ENCODE assay signal across 1 cellular context in the genomic region with DNA sequence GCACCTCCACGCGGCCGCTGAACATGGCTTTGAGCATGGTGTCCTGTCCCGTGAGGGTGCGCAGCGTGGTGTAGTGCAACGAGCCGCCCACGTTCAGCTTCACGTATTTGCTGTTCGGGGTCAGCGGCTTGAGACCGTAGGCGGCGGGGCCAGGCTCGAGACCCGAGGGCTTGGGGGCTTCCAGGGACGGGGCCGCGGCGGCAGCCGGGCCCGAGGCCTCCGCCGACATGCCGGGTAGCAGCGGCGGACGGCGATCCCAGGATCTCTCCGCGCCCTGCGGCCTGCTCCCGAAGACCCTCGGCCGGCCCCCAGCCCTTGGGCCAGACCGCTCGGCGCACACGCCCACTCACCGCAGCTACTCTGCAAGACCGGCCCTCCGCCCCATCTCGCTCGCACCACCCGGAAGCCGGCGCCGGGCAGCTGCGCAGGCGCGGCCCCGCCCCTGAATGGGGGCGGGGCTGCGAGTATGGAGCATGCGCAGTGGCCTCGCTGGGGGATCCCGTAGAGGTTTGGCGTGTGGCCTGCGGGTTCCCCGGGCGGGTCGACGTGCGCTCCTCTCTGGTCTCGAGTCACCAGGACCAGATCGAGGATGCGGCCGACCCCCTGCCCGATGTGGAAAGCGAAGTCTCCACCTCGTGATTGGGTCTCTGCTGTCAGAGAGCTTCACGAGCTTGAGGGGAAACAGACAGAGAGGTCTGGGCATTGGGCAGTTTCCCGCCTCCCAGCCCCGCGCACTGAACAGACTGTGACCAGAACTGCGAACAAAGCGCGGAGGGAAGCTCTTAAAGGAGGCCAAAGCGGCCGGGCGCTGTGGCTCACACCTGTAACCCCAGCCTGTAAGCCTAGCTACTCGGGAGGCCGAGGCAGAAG.
TF ChIP-seq lines count a peak whose summit lies in the region.

A gene with protein sequence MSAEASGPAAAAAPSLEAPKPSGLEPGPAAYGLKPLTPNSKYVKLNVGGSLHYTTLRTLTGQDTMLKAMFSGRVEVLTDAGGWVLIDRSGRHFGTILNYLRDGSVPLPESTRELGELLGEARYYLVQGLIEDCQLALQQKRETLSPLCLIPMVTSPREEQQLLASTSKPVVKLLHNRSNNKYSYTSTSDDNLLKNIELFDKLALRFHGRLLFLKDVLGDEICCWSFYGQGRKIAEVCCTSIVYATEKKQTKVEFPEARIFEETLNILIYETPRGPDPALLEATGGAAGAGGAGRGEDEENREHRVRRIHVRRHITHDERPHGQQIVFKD (minus strand): TSS at position 422 of the 870 bp plus-strand sequence. CDS start 193 bp downstream, at position 229.

TF ChIP-seq in HepG2, 621 proteins besides CTCF, POLR2A, EP300 and RAD21 (continued from another document and continues in another):
- TF ChIP-seq, protein P1, sequence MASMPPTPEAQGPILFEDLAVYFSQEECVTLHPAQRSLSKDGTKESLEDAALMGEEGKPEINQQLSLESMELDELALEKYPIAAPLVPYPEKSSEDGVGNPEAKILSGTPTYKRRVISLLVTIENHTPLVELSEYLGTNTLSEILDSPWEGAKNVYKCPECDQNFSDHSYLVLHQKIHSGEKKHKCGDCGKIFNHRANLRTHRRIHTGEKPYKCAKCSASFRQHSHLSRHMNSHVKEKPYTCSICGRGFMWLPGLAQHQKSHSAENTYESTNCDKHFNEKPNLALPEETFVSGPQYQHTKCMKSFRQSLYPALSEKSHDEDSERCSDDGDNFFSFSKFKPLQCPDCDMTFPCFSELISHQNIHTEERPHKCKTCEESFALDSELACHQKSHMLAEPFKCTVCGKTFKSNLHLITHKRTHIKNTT (CRISPR knock-in tag; IDR thresholded peaks at IDR 0.05): no peak
- TF ChIP-seq GTF3A (CRISPR knock-in tag; conservative IDR thresholded peaks at IDR 0.05) (no peak), KLF9 (CRISPR knock-in tag; IDR thresholded peaks at IDR 0.05; ENCODE audit: low read depth) (peak; percentile 98), SIN3A (IDR thresholded peaks at IDR 0.05; ENCODE audit: borderline replicate concordance, low read depth, low read length) (peak; percentile 91; the same call in 1 of the 2 replicates), HOXA3 (CRISPR knock-in tag; IDR thresholded peaks at IDR 0.05) (peak; percentile 66), RFXAP (CRISPR knock-in tag; IDR thresholded peaks at IDR 0.05; ENCODE audit: borderline replicate concordance) (peak; percentile 88), SSRP1 (CRISPR knock-in tag; IDR thresholded peaks at IDR 0.05) (no peak), ZNF878 (CRISPR knock-in tag; IDR thresholded peaks at IDR 0.05) (no peak), KDM4B (CRISPR knock-in tag; IDR thresholded peaks at IDR 0.05) (peak; percentile 94; the same call in 1 of the 2 replicates), ZC3H4 (CRISPR knock-in tag; IDR thresholded peaks at IDR 0.05; ENCODE audit: borderline replicate concordance) (0 out of 2 replicates have a peak, but pooled peaks have one; percentile 24), ZNF614 (CRISPR knock-in tag; IDR thresholded peaks at IDR 0.05; ENCODE audit: borderline replicate concordance) (peak; percentile 60), ZBTB26 (CRISPR knock-in tag; IDR thresholded peaks at IDR 0.05; ENCODE audit: borderline replicate concordance) (peak; percentile 70; the same call in 1 of the 2 replicates), RFX3 (CRISPR knock-in tag; IDR thresholded peaks at IDR 0.05) (no peak), ZNF609 (CRISPR knock-in tag; IDR thresholded peaks at IDR 0.05; ENCODE audit: borderline replicate concordance) (peak; percentile 60), ZNF644 (CRISPR knock-in tag; IDR thresholded peaks at IDR 0.05; ENCODE audit: low read depth) (no peak), ZBTB38 (CRISPR knock-in tag; IDR thresholded peaks at IDR 0.05) (peak; percentile 57), ZMYM3 (CRISPR knock-in tag; IDR thresholded peaks at IDR 0.05) (peak; percentile 39; the same call in 1 of the 2 replicates), CEBPB (IDR thresholded peaks at IDR 0.05; ENCODE audit: borderline replicate concordance, low read depth, low read length) (no peak), ZNF629 (CRISPR knock-in tag; conservative IDR thresholded peaks at IDR 0.05) (no peak), ISL2 (CRISPR knock-in tag; IDR thresholded peaks at IDR 0.05) (peak; percentile 53; the same call in 1 of the 2 replicates), CC2D1A (CRISPR knock-in tag; IDR thresholded peaks at IDR 0.05) (no peak), YEATS4 (CRISPR knock-in tag; IDR thresholded peaks at IDR 0.05; ENCODE audit: borderline replicate concordance) (peak; percentile 95), ASH2L (IDR thresholded peaks at IDR 0.05; ENCODE audit: insufficient read length, low read depth, low read length) (peak; percentile 66), IKZF1 (IDR thresholded peaks at IDR 0.05) (no peak), NFYC (CRISPR knock-in tag; IDR thresholded peaks at IDR 0.05) (peak; percentile 25), ZSCAN25 (CRISPR knock-in tag; IDR thresholded peaks at IDR 0.05) (peak; percentile 53)
- TF ChIP-seq, protein P2, sequence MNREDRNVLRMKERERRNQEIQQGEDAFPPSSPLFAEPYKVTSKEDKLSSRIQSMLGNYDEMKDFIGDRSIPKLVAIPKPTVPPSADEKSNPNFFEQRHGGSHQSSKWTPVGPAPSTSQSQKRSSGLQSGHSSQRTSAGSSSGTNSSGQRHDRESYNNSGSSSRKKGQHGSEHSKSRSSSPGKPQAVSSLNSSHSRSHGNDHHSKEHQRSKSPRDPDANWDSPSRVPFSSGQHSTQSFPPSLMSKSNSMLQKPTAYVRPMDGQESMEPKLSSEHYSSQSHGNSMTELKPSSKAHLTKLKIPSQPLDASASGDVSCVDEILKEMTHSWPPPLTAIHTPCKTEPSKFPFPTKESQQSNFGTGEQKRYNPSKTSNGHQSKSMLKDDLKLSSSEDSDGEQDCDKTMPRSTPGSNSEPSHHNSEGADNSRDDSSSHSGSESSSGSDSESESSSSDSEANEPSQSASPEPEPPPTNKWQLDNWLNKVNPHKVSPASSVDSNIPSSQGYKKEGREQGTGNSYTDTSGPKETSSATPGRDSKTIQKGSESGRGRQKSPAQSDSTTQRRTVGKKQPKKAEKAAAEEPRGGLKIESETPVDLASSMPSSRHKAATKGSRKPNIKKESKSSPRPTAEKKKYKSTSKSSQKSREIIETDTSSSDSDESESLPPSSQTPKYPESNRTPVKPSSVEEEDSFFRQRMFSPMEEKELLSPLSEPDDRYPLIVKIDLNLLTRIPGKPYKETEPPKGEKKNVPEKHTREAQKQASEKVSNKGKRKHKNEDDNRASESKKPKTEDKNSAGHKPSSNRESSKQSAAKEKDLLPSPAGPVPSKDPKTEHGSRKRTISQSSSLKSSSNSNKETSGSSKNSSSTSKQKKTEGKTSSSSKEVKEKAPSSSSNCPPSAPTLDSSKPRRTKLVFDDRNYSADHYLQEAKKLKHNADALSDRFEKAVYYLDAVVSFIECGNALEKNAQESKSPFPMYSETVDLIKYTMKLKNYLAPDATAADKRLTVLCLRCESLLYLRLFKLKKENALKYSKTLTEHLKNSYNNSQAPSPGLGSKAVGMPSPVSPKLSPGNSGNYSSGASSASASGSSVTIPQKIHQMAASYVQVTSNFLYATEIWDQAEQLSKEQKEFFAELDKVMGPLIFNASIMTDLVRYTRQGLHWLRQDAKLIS (CRISPR knock-in tag; IDR thresholded peaks at IDR 0.05): no peak
- TF ChIP-seq, protein P3, sequence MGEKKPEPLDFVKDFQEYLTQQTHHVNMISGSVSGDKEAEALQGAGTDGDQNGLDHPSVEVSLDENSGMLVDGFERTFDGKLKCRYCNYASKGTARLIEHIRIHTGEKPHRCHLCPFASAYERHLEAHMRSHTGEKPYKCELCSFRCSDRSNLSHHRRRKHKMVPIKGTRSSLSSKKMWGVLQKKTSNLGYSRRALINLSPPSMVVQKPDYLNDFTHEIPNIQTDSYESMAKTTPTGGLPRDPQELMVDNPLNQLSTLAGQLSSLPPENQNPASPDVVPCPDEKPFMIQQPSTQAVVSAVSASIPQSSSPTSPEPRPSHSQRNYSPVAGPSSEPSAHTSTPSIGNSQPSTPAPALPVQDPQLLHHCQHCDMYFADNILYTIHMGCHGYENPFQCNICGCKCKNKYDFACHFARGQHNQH (CRISPR knock-in tag; IDR thresholded peaks at IDR 0.05): peak; percentile 62; the same call in 1 of the 2 replicates
- TF ChIP-seq, protein P4, sequence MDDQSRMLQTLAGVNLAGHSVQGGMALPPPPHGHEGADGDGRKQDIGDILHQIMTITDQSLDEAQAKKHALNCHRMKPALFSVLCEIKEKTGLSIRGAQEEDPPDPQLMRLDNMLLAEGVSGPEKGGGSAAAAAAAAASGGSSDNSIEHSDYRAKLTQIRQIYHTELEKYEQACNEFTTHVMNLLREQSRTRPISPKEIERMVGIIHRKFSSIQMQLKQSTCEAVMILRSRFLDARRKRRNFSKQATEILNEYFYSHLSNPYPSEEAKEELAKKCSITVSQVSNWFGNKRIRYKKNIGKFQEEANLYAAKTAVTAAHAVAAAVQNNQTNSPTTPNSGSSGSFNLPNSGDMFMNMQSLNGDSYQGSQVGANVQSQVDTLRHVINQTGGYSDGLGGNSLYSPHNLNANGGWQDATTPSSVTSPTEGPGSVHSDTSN (CRISPR knock-in tag; IDR thresholded peaks at IDR 0.05; ENCODE audit: borderline replicate concordance): peak; percentile 82; the same call in 1 of the 2 replicates
- TF ChIP-seq, protein P5, sequence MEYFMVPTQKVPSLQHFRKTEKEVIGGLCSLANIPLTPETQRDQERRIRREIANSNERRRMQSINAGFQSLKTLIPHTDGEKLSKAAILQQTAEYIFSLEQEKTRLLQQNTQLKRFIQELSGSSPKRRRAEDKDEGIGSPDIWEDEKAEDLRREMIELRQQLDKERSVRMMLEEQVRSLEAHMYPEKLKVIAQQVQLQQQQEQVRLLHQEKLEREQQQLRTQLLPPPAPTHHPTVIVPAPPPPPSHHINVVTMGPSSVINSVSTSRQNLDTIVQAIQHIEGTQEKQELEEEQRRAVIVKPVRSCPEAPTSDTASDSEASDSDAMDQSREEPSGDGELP (IDR thresholded peaks at IDR 0.05; ENCODE audit: borderline replicate concordance, low read depth): no peak; the same call in 1 of the 2 replicates
